In the genomic region with DNA sequence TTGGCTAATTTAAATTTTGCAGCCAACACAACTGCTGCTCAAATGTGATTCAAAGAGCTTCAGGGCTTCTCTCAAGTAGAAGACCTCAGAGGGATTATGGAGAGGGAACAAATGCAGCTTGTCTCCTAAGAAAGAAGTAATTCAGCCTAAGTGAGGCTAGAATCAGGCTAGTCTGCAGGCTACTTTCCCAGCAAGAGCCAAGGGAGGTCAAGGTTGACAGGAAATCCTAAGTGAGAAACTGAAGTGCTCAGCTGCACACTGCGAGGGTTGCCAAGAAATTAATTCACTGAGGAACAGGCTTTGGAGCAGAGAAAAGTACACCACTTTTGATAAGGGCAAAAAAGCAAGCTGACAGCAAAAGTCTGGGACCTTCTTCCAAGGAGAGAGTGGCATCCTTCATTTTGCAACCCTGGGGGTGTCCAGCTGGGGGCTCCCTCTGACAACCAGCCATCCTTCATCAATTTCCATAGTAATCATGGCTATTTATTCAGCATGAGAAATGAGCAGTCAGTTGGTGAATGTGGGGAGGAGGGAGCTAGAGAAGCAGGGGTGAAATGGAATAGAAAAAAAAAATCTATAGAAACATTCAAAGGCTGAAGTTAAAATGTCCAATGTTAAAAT, we compare ENCODE assay signal across 11 cellular contexts.
DNase-seq lines count a peak whose midpoint lies in the region; ATAC-seq, FAIRE-seq and TF ChIP-seq lines count a peak whose summit lies in the region.
"Had no signal": no experiment of that assay in that cellular context is flagged by ENCODE, and none has a peak within 500 bp of the region (broad histone marks: within the 10 kb centered on the region; RNA-seq: fewer than 3 reads in every experiment).

No MANE protein-coding gene starts in this region.

- no peak for TF ChIP-seq POLR2A in esophagus squamous epithelium (IDR thresholded peaks at IDR 0.05)

- H3K9me3 ChIP-seq in pancreas (no peaks in the 10 kb centered on the region), esophagus squamous epithelium (no peaks in the 10 kb centered on the region)

- H3K4me3 ChIP-seq in pancreas: no peak overlapping the region
- H3K4me3 ChIP-seq in esophagus squamous epithelium: no peak overlapping the region
- H3K4me3 ChIP-seq: coronary artery had no signal

- H3K36me3 ChIP-seq in pancreas (no peaks in the 10 kb centered on the region), esophagus squamous epithelium (no peaks in the 10 kb centered on the region)

- peak in 3 of 4 donors; percentile 34 to 68 (median 44) for ATAC-seq in pancreas
- no peak for ATAC-seq in GM21717 (IDR thresholded peaks at IDR 0.05; ENCODE audit: unreplicated experiment)
- no peak for ATAC-seq in HG02588 (IDR thresholded peaks at IDR 0.05; ENCODE audit: unreplicated experiment)

- H3K27me3 ChIP-seq in pancreas (no peaks in the 10 kb centered on the region), esophagus squamous epithelium (no peaks in the 10 kb centered on the region)

- intact Hi-C loops in pancreas (cut with DNase I): no loop called here
- intact Hi-C loops in esophagus squamous epithelium (cut with DNase I): no loop called here

- no peak for FAIRE-seq in pancreas (lab: Jason Lieb, UNC)

- WGBS in pancreas, 2 donors: 5 to 10% methylated on average over 1 of the region's 1 CpG
- 18 to 23% methylated on average over 1 of the region's 1 CpG for WGBS in esophagus squamous epithelium, 2 donors

- H3K27ac ChIP-seq in pancreas (no peak overlapping the region), esophagus squamous epithelium (no peak overlapping the region)
- H3K27ac ChIP-seq: coronary artery had no signal

- H3K4me1 ChIP-seq in pancreas: no peaks in the 10 kb centered on the region
- H3K4me1 ChIP-seq in esophagus squamous epithelium: peaks cover 0 to 6% (median 0%) of the 10 kb centered on the region in 3 donors

- TF ChIP-seq CTCF in pancreas (IDR thresholded peaks at IDR 0.05): no peak
- TF ChIP-seq CTCF in esophagus squamous epithelium (IDR thresholded peaks at IDR 0.05): peak in 1 of 6 experiments; percentile 14

- peak; percentile 2 for DNase-seq in EL
- DNase-seq in RPMI7951 (ENCODE audit: low read depth): peak; percentile 28
- peak; percentile 85 for DNase-seq in foreskin melanocyte
- no peak for DNase-seq in pancreas
- no peak for DNase-seq in NCI-H1105 (lab: John Stamatoyannopoulos, UW)
- no peak for DNase-seq in esophagus squamous epithelium (lab: John Stamatoyannopoulos, UW)
- DNase-seq: activated T-cell treated with anti-CD3 and anti-CD28 coated beads, Interleukin-2, amount 50 U/mL, for 48 hours; NCI-H510A treated with DMSO at 0.1 percent for 48 hours had no signal

Comparison
In these comparisons a context has a peak if more than half of its experiments do, and no peak if none do; other contexts are left out.
1. DNase-seq: peak in EL (single experiment), RPMI7951 (single experiment) and foreskin melanocyte (single experiment); none in pancreas (0 of 6), NCI-H1105 (single experiment) and esophagus squamous epithelium (single experiment).
2. ATAC-seq: peak in pancreas (3 of 4); none in GM21717 (single experiment) and HG02588 (single experiment).